Comparison of ENCODE assay signal across 12 cellular contexts in genomic region chr9:137221477-137222111, GRCh38. TPM values are rescaled to one million over a fixed set of nuclear protein-coding genes. Genes with fewer than 3 reads are reported as not detected.
DNase-seq lines count a peak whose midpoint lies in the region; ATAC-seq and TF ChIP-seq lines count a peak whose summit lies in the region.
"Had no signal": no experiment of that assay in that cellular context is flagged by ENCODE, and none has a peak within 500 bp of the region (broad histone marks: within the 10 kb centered on the region; RNA-seq: fewer than 3 reads in every experiment).

No MANE protein-coding gene starts in this region.

- TF ChIP-seq CTCF in BJ (IDR thresholded peaks at IDR 0.05; ENCODE audit: insufficient read depth, low read depth, low read length) (no peak), HFF-Myc (IDR thresholded peaks at IDR 0.05; ENCODE audit: low read depth, low read length, missing control alignments) (no peak), choroid plexus epithelial cell (conservative IDR thresholded peaks at IDR 0.05; ENCODE audit: low read depth, low read length) (no peak), nephron progenitor cell (IDR thresholded peaks at IDR 0.05) (no peak)

- ATAC-seq in HG02678 (IDR thresholded peaks at IDR 0.05; ENCODE audit: unreplicated experiment) (no peak), GM19324 (IDR thresholded peaks at IDR 0.05; ENCODE audit: low FRiP score, unreplicated experiment) (no peak)

- CTCF ChIA-PET in BJ (lab: Yijun Ruan, JAX), result interaction anchor here (5.6 kb wide), 1 partner anchor 15 kb away, joined by 36 read pairs; no protein-coding TSS in a partner anchor

- H3K4me3 ChIP-seq in BJ (ENCODE audit: low read depth, low read length) (peak overlapping the region; percentile 86), HFF-Myc (replicated peaks; ENCODE audit: low read depth, low read length) (peak overlapping the region; percentile 13), choroid plexus epithelial cell (ENCODE audit: low read depth, low read length) (peak overlapping the region; percentile 5)

- no peak overlapping the region for H3K27ac Mint-ChIP-seq in nephron progenitor cell
- H3K27ac Mint-ChIP-seq: nephron had no signal

- H3K36me3 ChIP-seq in BJ (ENCODE audit: control insufficient read depth, insufficient read depth, low read length), result no peaks in the 10 kb centered on the region; the same call in none of the 2 replicates

- no peaks in the 10 kb centered on the region for H3K9me3 Mint-ChIP-seq in nephron progenitor cell
- H3K9me3 Mint-ChIP-seq: nephron had no signal

- POLR2A ChIA-PET in BJ (lab: Charles Lee), result no interaction called here

- no peak for DNase-seq in BJ (ENCODE audit: low read depth)
- no peak for DNase-seq in HFF-Myc (ENCODE audit: extremely low read depth, low read depth)
- no peak for DNase-seq in choroid plexus epithelial cell (ENCODE audit: low read depth)
- DNase-seq in nephron progenitor cell, result peak; percentile 56
- DNase-seq in NAMALWA (ENCODE audit: low spot score), result no peak
- no peak for DNase-seq in DMS 273 treated with DMSO at 0.1 percent for 48 hours (lab: John Stamatoyannopoulos, UW)
- DNase-seq: activated CD4-positive, alpha-beta T cell treated with anti-CD3 and anti-CD28 coated beads for 1 hour; effector CD4-positive, alpha-beta T cell; NCI-H2029 treated with DMSO at 0.1 percent for 48 hours had no signal

- peaks cover 4% of the 10 kb centered on the region for H3K27me3 Mint-ChIP-seq in nephron progenitor cell (ENCODE audit: low read depth, poor library complexity)

- H3K36me3 Mint-ChIP-seq in nephron progenitor cell (ENCODE audit: low read depth), result no peaks in the 10 kb centered on the region

- no peaks in the 10 kb centered on the region for H3K27me3 ChIP-seq in BJ (ENCODE audit: control insufficient read depth, insufficient read depth, low read length)

- peaks cover 9% of the 10 kb centered on the region for H3K4me1 Mint-ChIP-seq in nephron progenitor cell

- no peak overlapping the region for H3K4me3 Mint-ChIP-seq in nephron progenitor cell

RNA-seq across cellular contexts. Expression of gene RNF208, which starts 0.4 kb away (rescaled TPM):
- polyA plus RNA-seq in BJ (2011; rRNA removed), result 0.26 and 0.39 TPM in 2 replicates
- not detected in 2 replicates for polyA minus RNA-seq in BJ (2011; rRNA and poly(A)+ RNA removed)

RNA-seq across cellular contexts. Expression of gene CYSRT1, which starts 3.4 kb away (rescaled TPM):
- 0.58 and 0.74 TPM in 2 replicates for polyA plus RNA-seq in BJ (2011; rRNA removed)
- 0.21 and 0.24 TPM in 2 replicates for polyA minus RNA-seq in BJ (2011; rRNA and poly(A)+ RNA removed)

RNA-seq across cellular contexts. Expression of gene RNF224, which starts 5.7 kb away (rescaled TPM):
- polyA plus RNA-seq in BJ (2011; rRNA removed), result not detected in 2 replicates
- polyA minus RNA-seq in BJ (2011; rRNA and poly(A)+ RNA removed), result 0.21 TPM in 1 of 2 replicates, not detected in the other

RNA-seq across cellular contexts. Expression of gene SLC34A3, which starts 9.1 kb away (rescaled TPM):
- not detected in 2 replicates for polyA plus RNA-seq in BJ (2011; rRNA removed)
- polyA minus RNA-seq in BJ (2011; rRNA and poly(A)+ RNA removed), result not detected in 2 replicates

RNA-seq across cellular contexts. Expression of gene NDOR1, which starts 16.1 kb away (rescaled TPM):
- 4.4 and 7.1 TPM in 2 replicates for polyA plus RNA-seq in BJ (2011; rRNA removed)
- 2.6 and 4.1 TPM in 2 replicates for polyA minus RNA-seq in BJ (2011; rRNA and poly(A)+ RNA removed)

Comparison
In these comparisons a context has a peak if more than half of its experiments do, and no peak if none do; other contexts are left out.
1. H3K4me3 ChIP-seq: peak in every context shown above with its lines; median percentile 86 in BJ; 13 in HFF-Myc; 5 in choroid plexus epithelial cell.